1 cellular context compared by ENCODE assay signal in the genomic region with DNA sequence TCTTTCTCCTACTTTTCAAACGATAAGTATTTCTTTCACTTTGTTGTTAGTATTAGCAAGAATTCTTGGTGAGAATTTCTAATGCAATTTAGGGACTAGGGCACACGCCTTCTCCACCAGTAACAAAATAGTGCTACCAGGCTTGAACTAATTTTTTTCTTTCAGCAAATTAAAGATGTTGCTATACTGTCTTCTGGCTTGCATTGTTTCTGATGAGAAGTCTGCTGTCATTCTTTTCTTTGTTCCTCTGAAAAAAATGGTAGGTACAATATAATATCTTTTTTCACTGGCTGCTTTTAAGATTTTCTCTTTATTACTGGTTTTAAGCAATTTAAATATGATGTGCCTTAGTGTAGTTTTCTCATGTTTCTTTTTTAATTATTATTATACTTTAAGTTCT.
TF ChIP-seq lines count a peak whose summit lies in the region.

No MANE protein-coding gene starts in this region.

TF ChIP-seq in SK-N-SH treated with all-trans-retinoic acid at 6 μM for 48 hours, 23 proteins besides CTCF, POLR2A, EP300 and RAD21 (continued from another document):
- no peak for TF ChIP-seq ISL1 (CRISPR knock-in tag; IDR thresholded peaks at IDR 0.05)
